14 cellular contexts compared by ENCODE assay signal in the genomic region with DNA sequence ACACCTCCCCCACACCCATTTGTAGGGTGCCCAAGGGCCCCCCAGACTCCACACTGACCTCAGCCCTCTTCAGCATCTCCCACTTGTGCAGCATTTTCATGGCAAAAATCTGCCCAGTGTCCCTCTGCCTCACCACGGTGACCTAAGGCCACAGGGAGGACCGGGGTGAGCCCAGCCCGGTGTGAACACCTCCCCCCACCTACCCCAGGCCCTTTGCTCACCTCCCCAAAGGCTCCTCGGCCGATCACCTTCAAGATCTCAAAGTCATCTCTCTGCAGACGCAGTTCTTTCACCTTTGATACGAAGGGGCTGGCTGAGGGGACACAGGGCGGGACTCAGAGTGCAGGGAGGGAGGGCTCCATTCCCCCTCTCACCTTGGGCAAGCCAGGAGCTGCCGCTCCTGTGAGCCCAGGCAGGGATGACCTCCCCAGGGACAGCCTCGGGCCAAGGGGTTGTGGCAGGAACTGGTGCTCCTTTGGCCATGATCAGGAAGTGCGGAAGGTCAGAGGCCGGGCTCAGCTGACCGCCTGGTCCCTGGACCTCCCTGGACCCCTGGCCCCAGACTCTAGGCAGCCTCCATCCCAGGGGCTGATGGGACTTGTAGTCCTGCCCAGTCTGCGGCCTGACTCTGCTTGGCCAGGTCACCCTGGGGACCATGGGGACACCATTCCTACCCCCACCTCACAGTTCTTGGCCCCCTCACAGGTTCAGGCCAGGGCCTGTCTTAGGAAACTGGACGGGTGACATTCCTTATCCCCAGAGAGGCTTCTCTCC. TPM values are rescaled to one million over a fixed set of nuclear protein-coding genes. Genes with fewer than 3 reads are reported as not detected.
DNase-seq lines count a peak whose midpoint lies in the region; ATAC-seq, FAIRE-seq and TF ChIP-seq lines count a peak whose summit lies in the region.
"Had no signal": no experiment of that assay in that cellular context is flagged by ENCODE, and none has a peak within 500 bp of the region (broad histone marks: within the 10 kb centered on the region; RNA-seq: fewer than 3 reads in every experiment).

No MANE protein-coding gene starts in this region.

- no peaks in the 10 kb centered on the region for H3K9me1 ChIP-seq in K562 (ENCODE audit: control insufficient read depth, insufficient read depth, low read length)

- TF ChIP-seq POLR2A in K562 (conservative IDR thresholded peaks at IDR 0.05) (no peak), suprapubic skin (IDR thresholded peaks at IDR 0.05) (no peak), adrenal gland (IDR thresholded peaks at IDR 0.05) (no peak)

- H3K27me3 ChIP-seq in HUES48 (ENCODE audit: control insufficient read depth, insufficient read depth, low read length) (no peaks in the 10 kb centered on the region), K562 (ENCODE audit: control insufficient read depth in 2 of 2, insufficient read depth in 2 of 2, low read length in 2 of 2) (no peaks in the 10 kb centered on the region; a peak in 1 of 5 replicates), suprapubic skin (no peaks in the 10 kb centered on the region), adrenal gland (no peaks in the 10 kb centered on the region)
- H3K27me3 ChIP-seq: ovary had no signal

- H3K4me1 ChIP-seq in HUES48 (ENCODE audit: control insufficient read depth, insufficient read depth, low read length) (peaks cover 20% of the 10 kb centered on the region), K562 (replicated peaks in 1 of 2; ENCODE audit: control insufficient read depth in 2 of 2, insufficient read depth in 2 of 2, low read length in 2 of 2) (peaks cover 25 to 58% of the 10 kb centered on the region in 2 experiments), suprapubic skin (peaks cover 26% of the 10 kb centered on the region), adrenal gland (replicated peaks in 1 of 2) (peaks cover 17 to 22% of the 10 kb centered on the region in 2 donors)

- POLR2A ChIA-PET in K562 (lab: Yijun Ruan, JAX): no interaction called here

- in situ Hi-C loops in K562 (cut with MboI): no loop called here

- intact Hi-C loops in K562 (cut with micrococcal nuclease): loop anchor here (5.0 to 10.0 kb wide), 2 partner anchors 39 to 413 kb away; a partner anchor contains a TSS
- intact Hi-C loops in adrenal gland (cut with DNase I): loop anchor here (10.0 kb wide), 2 partner anchors 153 to 173 kb away; a partner anchor contains a TSS

- H3K9ac ChIP-seq in HUES48 (ENCODE audit: low read depth, low read length) (no peak overlapping the region), K562 (ENCODE audit: insufficient read depth in 1 of 2, low read depth in 2 of 2, low read length in 2 of 2) (peak overlapping the region in 1 of 2 experiments; percentile 92; a peak in 2 of 4 replicates)

- H3K9me3 ChIP-seq in HUES48 (ENCODE audit: control insufficient read depth, insufficient read depth, low read length) (no peaks in the 10 kb centered on the region), K562 (replicated peaks; ENCODE audit: control insufficient read depth, insufficient read depth, low read depth, low read length) (no peaks in the 10 kb centered on the region), suprapubic skin (no peaks in the 10 kb centered on the region), adrenal gland (replicated peaks in 1 of 3) (no peaks in the 10 kb centered on the region)
- H3K9me3 ChIP-seq: ovary had no signal

- no peak for TF ChIP-seq CTCF in K562 (IDR thresholded peaks at IDR 0.05 in 2 of 3, conservative IDR thresholded peaks at IDR 0.05 in 1 of 3; ENCODE audit: insufficient read depth in 2 of 3, low read depth in 1 of 3, low read length in 3 of 3)
- TF ChIP-seq CTCF in suprapubic skin (IDR thresholded peaks at IDR 0.05): no peak
- TF ChIP-seq CTCF in adrenal gland (IDR thresholded peaks at IDR 0.05): no peak

- TF ChIP-seq RAD21 in K562 (CRISPR knock-in tag; conservative IDR thresholded peaks at IDR 0.05 in 1 of 2, IDR thresholded peaks at IDR 0.05 in 1 of 2): no peak

- BruUV-seq in K562 (replicated peaks; lab: Mats Ljungman, UMichigan): no TSS peak

- WGBS in K562 (ENCODE audit: insufficient coverage, low coverage, missing lambda C conversion rate): 67% methylated on average over 11 of the region's 15 CpGs
- WGBS in suprapubic skin: 59% methylated on average over 11 of the region's 15 CpGs
- WGBS in adrenal gland, 4 donors: 80 to 85% (median 83%) methylated on average over 5 to 15 of the region's 15 CpGs

- H3K79me2 ChIP-seq in K562 (ENCODE audit: control insufficient read depth, insufficient read depth, low read length): peaks cover 23% of the 10 kb centered on the region; the same call in 2 of the 3 replicates

- H3K4me3 ChIP-seq in HUES48 (ENCODE audit: low read depth, low read length): no peak overlapping the region
- H3K4me3 ChIP-seq in K562: no peak overlapping the region
- H3K4me3 ChIP-seq in suprapubic skin: peak overlapping the region; percentile 62
- no peak overlapping the region for H3K4me3 ChIP-seq in adrenal gland
- H3K4me3 ChIP-seq: ovary had no signal

- CTCF ChIA-PET in K562 (lab: Yijun Ruan, JAX; ENCODE audit: low intra/inter-chr PET ratio): no interaction called here

- TF ChIP-seq EP300 in K562 (IDR thresholded peaks at IDR 0.05; ENCODE audit: low read length): no peak
- TF ChIP-seq EP300 in suprapubic skin (IDR thresholded peaks at IDR 0.05): no peak

- ATAC-seq in K562: no peak
- no peak for ATAC-seq in HG03342 (IDR thresholded peaks at IDR 0.05; ENCODE audit: unreplicated experiment)
- ATAC-seq in GM18517 (IDR thresholded peaks at IDR 0.05; ENCODE audit: unreplicated experiment): no peak

- no peak overlapping the region for H2AFZ ChIP-seq in K562 (ENCODE audit: low read depth, low read length)

- peaks cover 29% of the 10 kb centered on the region for H3K36me3 ChIP-seq in HUES48 (ENCODE audit: control insufficient read depth, insufficient read depth, low read length)
- H3K36me3 ChIP-seq in K562 (ENCODE audit: control insufficient read depth, insufficient read depth, low read length): peaks cover 30% of the 10 kb centered on the region; the same call in 2 of the 3 replicates
- H3K36me3 ChIP-seq in suprapubic skin: peaks cover 29% of the 10 kb centered on the region
- no peaks in the 10 kb centered on the region for H3K36me3 ChIP-seq in adrenal gland (replicated peaks in 1 of 2)
- H3K36me3 ChIP-seq: ovary had no signal

- H4K20me1 ChIP-seq in K562 (replicated peaks; ENCODE audit: control insufficient read depth, insufficient read depth, low read length): no peaks in the 10 kb centered on the region

- DNase-seq in K562 (ENCODE audit: extremely low read depth in 1 of 4, low spot score in 3 of 4) (peak in 2 of 4 experiments; percentile 27 to 35), islet precursor cell (peak; percentile 91), suprapubic skin (ENCODE audit: low spot score in 2 of 2) (no peak), adrenal gland (no peak)
- DNase-seq: activated CD4-positive, alpha-beta T cell treated with anti-CD3 and anti-CD28 coated beads, Interleukin-2, amount 50 U/mL, for 48 hours; amniotic stem cell; kidney; NCI-H1694 treated with DMSO at 0.1 percent for 48 hours; NCI-H510A treated with DMSO at 0.1 percent for 48 hours; ovary had no signal

- FAIRE-seq in K562 (lab: Jason Lieb, UNC): no peak
- FAIRE-seq: endothelial cell of umbilical vein, kidney had no signal

- H3K27ac ChIP-seq in HUES48 (ENCODE audit: low read depth, low read length) (peak overlapping the region; percentile 79), K562 (ENCODE audit: extremely low read depth, low read depth, low read length) (peak overlapping the region; percentile 25; the same call in 1 of the 3 replicates), suprapubic skin (peak overlapping the region; percentile 93), adrenal gland (no peak overlapping the region)
- H3K27ac ChIP-seq: ovary had no signal

- H3K4me2 ChIP-seq in K562 (ENCODE audit: insufficient read depth, low read length): no peak overlapping the region

RNA-seq across cellular contexts. Expression of a gene that starts 2.7 kb away (rescaled TPM):
- 19.1 and 64.6 TPM in 2 replicates for total RNA-seq in K562 (2011; cell fraction: chromatin; rRNA removed; ENCODE audit: low replicate concordance)
- total RNA-seq in K562 (2011; cell fraction: nucleolus; rRNA removed): 33.3 and 37.9 TPM in 2 replicates
- 16.2 and 19.7 TPM in 2 replicates for total RNA-seq in K562 (2011; cell fraction: nucleoplasm; rRNA removed)
- 4.0 and 7.1 TPM in 2 replicates for total RNA-seq in K562 (2014; rRNA removed)
- 0.99 and 1.1 TPM in 2 replicates for total RNA-seq in K562 (2014; rRNA removed; fragmentation: Illumina TruSeq; extraction: Trizol)
- 2.1 and 2.5 TPM in 2 replicates for total RNA-seq in K562 (2015; rRNA removed; fragmentation: Illumina TruSeq; extraction: Trizol)
- 7.4 and 8.8 TPM in 2 replicates for total RNA-seq in K562 (2021)
- polyA plus RNA-seq in K562 (2011; rRNA removed): 2.2 and 3.6 TPM in 2 replicates
- 2.0 and 4.5 TPM in 2 replicates for polyA plus RNA-seq in K562 (2011; cell fraction: cytosol; rRNA removed)
- 15.1 and 28.5 TPM in 2 replicates for polyA plus RNA-seq in K562 (2011; cell fraction: nucleus; rRNA removed)
- 4.7 and 6.3 TPM in 2 replicates for polyA plus RNA-seq in K562 (2012)
- polyA plus RNA-seq in K562 (2014; fragmentation: Illumina TruSeq; extraction: Trizol): 1.8 and 4.6 TPM in 2 replicates
- polyA plus RNA-seq in K562 (2014; fragmentation: Nextera tagmentation; extraction: Ambion mirVana): under 1 TPM; 0.04 to 0.08 TPM
- polyA plus RNA-seq in K562 (2014; rRNA removed): 7.9 and 11.8 TPM in 2 replicates
- polyA minus RNA-seq in K562 (2011; rRNA and poly(A)+ RNA removed): 2.1 and 3.0 TPM in 2 replicates
- polyA minus RNA-seq in K562 (2011; cell fraction: cytosol; rRNA and poly(A)+ RNA removed): 3.2 and 3.5 TPM in 2 replicates
- 12.1 and 12.2 TPM in 2 replicates for polyA minus RNA-seq in K562 (2011; cell fraction: nucleus; rRNA and poly(A)+ RNA removed)
- total RNA-seq in suprapubic skin: 10 to 100 TPM; 42.2 to 64.9 (median 61.1) TPM
- total RNA-seq in adrenal gland: 10 to 100 TPM in 2 of 8 donors, 1 to 10 TPM in 6; 4.9 to 12.9 (median 9.1) TPM
- 1 to 10 TPM; 3.3 to 7.4 (median 4.9) TPM for polyA plus RNA-seq in adrenal gland

RNA-seq across cellular contexts. Expression of a gene that starts 31.4 kb away (rescaled TPM):
- 33.3 and 80.8 TPM in 2 replicates for total RNA-seq in K562 (2011; cell fraction: chromatin; rRNA removed; ENCODE audit: low replicate concordance)
- total RNA-seq in K562 (2011; cell fraction: nucleolus; rRNA removed): 78.7 and 86.4 TPM in 2 replicates
- total RNA-seq in K562 (2011; cell fraction: nucleoplasm; rRNA removed): 51.5 and 54.8 TPM in 2 replicates
- total RNA-seq in K562 (2014; rRNA removed): 24.3 and 29.4 TPM in 2 replicates
- 6.3 and 7.3 TPM in 2 replicates for total RNA-seq in K562 (2014; rRNA removed; fragmentation: Illumina TruSeq; extraction: Trizol)
- 12.3 and 15.0 TPM in 2 replicates for total RNA-seq in K562 (2015; rRNA removed; fragmentation: Illumina TruSeq; extraction: Trizol)
- 55.7 and 57.2 TPM in 2 replicates for total RNA-seq in K562 (2021)
- 19.3 and 34.7 TPM in 2 replicates for polyA plus RNA-seq in K562 (2011; rRNA removed)
- polyA plus RNA-seq in K562 (2011; cell fraction: cytosol; rRNA removed): 22.5 and 54.7 TPM in 2 replicates
- 88.7 and 149 TPM in 2 replicates for polyA plus RNA-seq in K562 (2011; cell fraction: nucleus; rRNA removed)
- polyA plus RNA-seq in K562 (2012): 41.1 and 44.4 TPM in 2 replicates
- 42.7 and 48.3 TPM in 2 replicates for polyA plus RNA-seq in K562 (2014; fragmentation: Illumina TruSeq; extraction: Trizol)
- polyA plus RNA-seq in K562 (2014; fragmentation: Nextera tagmentation; extraction: Ambion mirVana): 1 to 10 TPM; 3.4 to 3.9 TPM
- 40.5 and 42.5 TPM in 2 replicates for polyA plus RNA-seq in K562 (2014; rRNA removed)
- polyA minus RNA-seq in K562 (2011; rRNA and poly(A)+ RNA removed): 6.3 and 9.1 TPM in 2 replicates
- 24.1 and 29.2 TPM in 2 replicates for polyA minus RNA-seq in K562 (2011; cell fraction: cytosol; rRNA and poly(A)+ RNA removed)
- 19.9 and 21.0 TPM in 2 replicates for polyA minus RNA-seq in K562 (2011; cell fraction: nucleus; rRNA and poly(A)+ RNA removed)
- total RNA-seq in suprapubic skin: 10 to 100 TPM; 26.9 to 46.6 (median 36.1) TPM
- total RNA-seq in adrenal gland: 10 to 100 TPM; 19.7 to 50.6 (median 30.3) TPM
- 10 to 100 TPM; 21.4 to 32.8 (median 29.1) TPM for polyA plus RNA-seq in adrenal gland

RNA-seq across cellular contexts. Expression of a gene that starts 36.6 kb away (rescaled TPM):
- total RNA-seq in K562 (2011; cell fraction: chromatin; rRNA removed; ENCODE audit: low replicate concordance): 20.8 and 92.1 TPM in 2 replicates
- 57.7 and 64.3 TPM in 2 replicates for total RNA-seq in K562 (2011; cell fraction: nucleolus; rRNA removed)
- 24.2 and 37.8 TPM in 2 replicates for total RNA-seq in K562 (2011; cell fraction: nucleoplasm; rRNA removed)
- total RNA-seq in K562 (2014; rRNA removed): 39.1 and 40.0 TPM in 2 replicates
- total RNA-seq in K562 (2014; rRNA removed; fragmentation: Illumina TruSeq; extraction: Trizol): 7.2 and 11.5 TPM in 2 replicates
- total RNA-seq in K562 (2015; rRNA removed; fragmentation: Illumina TruSeq; extraction: Trizol): 12.7 and 12.9 TPM in 2 replicates
- 65.0 and 69.6 TPM in 2 replicates for total RNA-seq in K562 (2021)
- polyA plus RNA-seq in K562 (2011; rRNA removed): 16.4 and 34.2 TPM in 2 replicates
- 30.6 and 56.6 TPM in 2 replicates for polyA plus RNA-seq in K562 (2011; cell fraction: cytosol; rRNA removed)
- polyA plus RNA-seq in K562 (2011; cell fraction: nucleus; rRNA removed): 30.2 and 48.9 TPM in 2 replicates
- 38.5 and 52.8 TPM in 2 replicates for polyA plus RNA-seq in K562 (2012)
- 41.0 and 45.1 TPM in 2 replicates for polyA plus RNA-seq in K562 (2014; fragmentation: Illumina TruSeq; extraction: Trizol)
- under 1 TPM; 0.46 to 0.59 TPM for polyA plus RNA-seq in K562 (2014; fragmentation: Nextera tagmentation; extraction: Ambion mirVana)
- polyA plus RNA-seq in K562 (2014; rRNA removed): 26.8 and 27.3 TPM in 2 replicates
- polyA minus RNA-seq in K562 (2011; rRNA and poly(A)+ RNA removed): 26.8 and 39.2 TPM in 2 replicates
- 50.9 and 64.3 TPM in 2 replicates for polyA minus RNA-seq in K562 (2011; cell fraction: cytosol; rRNA and poly(A)+ RNA removed)
- polyA minus RNA-seq in K562 (2011; cell fraction: nucleus; rRNA and poly(A)+ RNA removed): 17.4 and 22.8 TPM in 2 replicates
- total RNA-seq in suprapubic skin: 10 to 100 TPM; 47.8 to 85.4 (median 76.8) TPM
- 100 to 1,000 TPM in 1 of 8 donors, 10 to 100 TPM in 7; 38.5 to 107 (median 57.1) TPM for total RNA-seq in adrenal gland
- polyA plus RNA-seq in adrenal gland: 10 to 100 TPM; 14.3 to 50.4 (median 20.0) TPM

RNA-seq across cellular contexts. Expression of a gene that starts 38.8 kb away (rescaled TPM):
- total RNA-seq in K562 (2011; cell fraction: chromatin; rRNA removed; ENCODE audit: low replicate concordance): 11.3 and 40.1 TPM in 2 replicates
- total RNA-seq in K562 (2011; cell fraction: nucleolus; rRNA removed): 20.5 and 22.5 TPM in 2 replicates
- total RNA-seq in K562 (2011; cell fraction: nucleoplasm; rRNA removed): 7.3 and 11.7 TPM in 2 replicates
- total RNA-seq in K562 (2014; rRNA removed) (9.6 and 13.7 TPM in 2 replicates), K562 (2014; rRNA removed; fragmentation: Illumina TruSeq; extraction: Trizol) (3.4 and 4.9 TPM in 2 replicates), K562 (2015; rRNA removed; fragmentation: Illumina TruSeq; extraction: Trizol) (7.0 and 8.5 TPM in 2 replicates), K562 (2021) (13.9 and 14.5 TPM in 2 replicates), suprapubic skin (10 to 100 TPM; 13.6 to 20.4 (median 15.3) TPM), adrenal gland (10 to 100 TPM; 12.9 to 34.8 (median 19.0) TPM)
- polyA plus RNA-seq in K562 (2011; rRNA removed) (7.3 and 11.2 TPM in 2 replicates), K562 (2014; fragmentation: Illumina TruSeq; extraction: Trizol) (8.5 and 12.2 TPM in 2 replicates), K562 (2014; fragmentation: Nextera tagmentation; extraction: Ambion mirVana) (under 1 TPM; 0.13 to 0.39 TPM), K562 (2014; rRNA removed) (10.5 and 11.6 TPM in 2 replicates), adrenal gland (10 to 100 TPM in 2 of 3 donors, 1 to 10 TPM in 1; 6.4 to 57.7 (median 27.7) TPM)
- 11.2 and 14.4 TPM in 2 replicates for polyA plus RNA-seq in K562 (2011; cell fraction: cytosol; rRNA removed)
- 40.2 and 43.0 TPM in 2 replicates for polyA plus RNA-seq in K562 (2011; cell fraction: nucleus; rRNA removed)
- 9.6 and 14.0 TPM in 2 replicates for polyA plus RNA-seq in K562 (2012)
- polyA minus RNA-seq in K562 (2011; rRNA and poly(A)+ RNA removed): 5.1 and 6.7 TPM in 2 replicates
- polyA minus RNA-seq in K562 (2011; cell fraction: cytosol; rRNA and poly(A)+ RNA removed): 8.8 and 11.1 TPM in 2 replicates
- polyA minus RNA-seq in K562 (2011; cell fraction: nucleus; rRNA and poly(A)+ RNA removed): 5.8 and 12.4 TPM in 2 replicates

Comparison
In these comparisons a context has a peak if more than half of its experiments do, and no peak if none do; other contexts are left out.
1. H3K27ac ChIP-seq: peak in HUES48 (single experiment), K562 (single experiment) and suprapubic skin (single experiment); none in adrenal gland (0 of 5).